14 cellular contexts compared by ENCODE assay signal in genomic region chr2:3594493-3595281, GRCh38. TPM values are rescaled to one million over a fixed set of nuclear protein-coding genes. Genes with fewer than 3 reads are reported as not detected.
DNase-seq lines count a peak whose midpoint lies in the region; ATAC-seq, FAIRE-seq and TF ChIP-seq lines count a peak whose summit lies in the region.
"Had no signal": no experiment of that assay in that cellular context is flagged by ENCODE, and none has a peak within 500 bp of the region (broad histone marks: within the 10 kb centered on the region; RNA-seq: fewer than 3 reads in every experiment).

TSS of gene COLEC11 (plus strand) at chr2:3595112. CDS start at chr2:3604341, 9,229 bp downstream.

- no peaks in the 10 kb centered on the region for H4K20me1 ChIP-seq in fibroblast of lung (ENCODE audit: control insufficient read depth, extremely low read depth, insufficient read depth, low read length)

- ATAC-seq in mucosa of descending colon, result peak; percentile 18
- ATAC-seq: A549 had no signal

- H3K4me1 ChIP-seq in fibroblast of lung (ENCODE audit: control insufficient read depth, extremely low read depth, insufficient read depth, low read length), result no peaks in the 10 kb centered on the region
- no peaks in the 10 kb centered on the region for H3K4me1 ChIP-seq in mucosa of descending colon (ENCODE audit: low read depth)
- H3K4me1 ChIP-seq in uterus, result no peaks in the 10 kb centered on the region
- H3K4me1 ChIP-seq: A549 had no signal

- H3K9me3 Mint-ChIP-seq in activated naive CD4-positive, alpha-beta T cell treated with anti-CD3 and anti-CD28 coated beads for 36 hours, result peaks cover 1% of the 10 kb centered on the region

- no peaks in the 10 kb centered on the region for H3K9me3 ChIP-seq in fibroblast of lung (ENCODE audit: control insufficient read depth, insufficient read depth, low read depth, low read length)
- H3K9me3 ChIP-seq in mucosa of descending colon, result no peaks in the 10 kb centered on the region
- H3K9me3 ChIP-seq in uterus, result no peaks in the 10 kb centered on the region
- H3K9me3 ChIP-seq: A549 had no signal

- TF ChIP-seq CTCF in fibroblast of lung (conservative IDR thresholded peaks at IDR 0.05 in 1 of 2, IDR thresholded peaks at IDR 0.05 in 1 of 2; ENCODE audit: low read depth in 1 of 2, low read length in 2 of 2), result peak in 1 of 2 donors; percentile 27
- TF ChIP-seq CTCF in mucosa of descending colon (IDR thresholded peaks at IDR 0.05), result no peak
- no peak for TF ChIP-seq CTCF in uterus (IDR thresholded peaks at IDR 0.05)

- TF ChIP-seq POLR2A in uterus (IDR thresholded peaks at IDR 0.05), result no peak

- H3K4me1 Mint-ChIP-seq in activated naive CD4-positive, alpha-beta T cell treated with anti-CD3 and anti-CD28 coated beads for 36 hours (ENCODE audit: low read depth), result peaks cover 29% of the 10 kb centered on the region

- H3K79me2 ChIP-seq in fibroblast of lung (ENCODE audit: control insufficient read depth, insufficient read depth, low read length), result no peaks in the 10 kb centered on the region

- H3K27me3 Mint-ChIP-seq in activated naive CD4-positive, alpha-beta T cell treated with anti-CD3 and anti-CD28 coated beads for 36 hours (ENCODE audit: low read depth), result peaks cover 9% of the 10 kb centered on the region

- no peak for DNase-seq in activated naive CD4-positive, alpha-beta T cell treated with anti-CD3 and anti-CD28 coated beads for 36 hours
- DNase-seq in activated naive CD4-positive, alpha-beta T cell (lab: John Stamatoyannopoulos, UW), result no peak
- DNase-seq in fibroblast of lung (ENCODE audit: low read depth in 2 of 2) (peak in 1 of 2 donors; percentile 31), mucosa of descending colon (no peak), uterus (peak in 1 of 2 donors; percentile 37), RCC 7860 (ENCODE audit: low spot score) (no peak)
- DNase-seq in activated CD8-positive, alpha-beta memory T cell treated with anti-CD3 and anti-CD28 coated beads, Interleukin-2, amount 50 U/mL, for 48 hours, result no peak
- DNase-seq in effector CD4-positive, alpha-beta T cell, result no peak
- DNase-seq: activated T-cell treated with anti-CD3 and anti-CD28 coated beads for 4 hours; KG1; stimulated activated CD4-positive, alpha-beta T cell treated with anti-CD3 and anti-CD28 coated beads, Interleukin-2, amount 100 ng/mL, for 48 hours; SW 1271 had no signal

- peaks cover 4% of the 10 kb centered on the region for H3K36me3 Mint-ChIP-seq in activated naive CD4-positive, alpha-beta T cell treated with anti-CD3 and anti-CD28 coated beads for 36 hours (ENCODE audit: low read depth)

- no peak within 1 kb of the TSS for H3K4me3 Mint-ChIP-seq in activated naive CD4-positive, alpha-beta T cell treated with anti-CD3 and anti-CD28 coated beads for 36 hours

- CTCF ChIA-PET in activated naive CD4-positive, alpha-beta T cell treated with anti-CD3 and anti-CD28 coated beads for 36 hours (lab: Charles Lee), result no interaction called here

- H3K4me2 ChIP-seq in fibroblast of lung (ENCODE audit: extremely low read depth, insufficient read depth, low read length), result peak within 1 kb of the TSS; percentile 1
- H3K4me2 ChIP-seq: A549 had no signal

- H3K4me3 ChIP-seq in fibroblast of lung (replicated peaks in 1 of 4; ENCODE audit: control extremely low read depth in 1 of 4, insufficient read depth in 1 of 4, low read depth in 3 of 4, low read length in 4 of 4), result no peak within 1 kb of the TSS
- no peak within 1 kb of the TSS for H3K4me3 ChIP-seq in mucosa of descending colon
- peak within 1 kb of the TSS; percentile 11 to 30 for H3K4me3 ChIP-seq in uterus
- H3K4me3 ChIP-seq: A549 had no signal

- H3K36me3 ChIP-seq in fibroblast of lung (ENCODE audit: control insufficient read depth, insufficient read depth, low read length) (no peaks in the 10 kb centered on the region), mucosa of descending colon (ENCODE audit: low read depth) (no peaks in the 10 kb centered on the region), uterus (no peaks in the 10 kb centered on the region)

- no peaks in the 10 kb centered on the region for H3K27me3 ChIP-seq in fibroblast of lung (ENCODE audit: control insufficient read depth, insufficient read depth, low read length)
- H3K27me3 ChIP-seq in uterus, result no peaks in the 10 kb centered on the region

- H3K27ac Mint-ChIP-seq in activated naive CD4-positive, alpha-beta T cell treated with anti-CD3 and anti-CD28 coated beads for 36 hours, result peak within 1 kb of the TSS; percentile 24

- peak within 1 kb of the TSS; percentile 32 for H2AFZ ChIP-seq in fibroblast of lung (ENCODE audit: low read length)

- no peak within 1 kb of the TSS for H3K9ac ChIP-seq in fibroblast of lung (ENCODE audit: insufficient read depth, low read length)

- no peak for FAIRE-seq in RCC 7860 (lab: Jason Lieb, UNC)
- FAIRE-seq: A549 had no signal

- H3K27ac ChIP-seq in fibroblast of lung (ENCODE audit: insufficient read depth, low read length) (no peak within 1 kb of the TSS), uterus (no peak within 1 kb of the TSS)
- H3K27ac ChIP-seq: A549 had no signal

- intact Hi-C loops in activated naive CD4-positive, alpha-beta T cell treated with anti-CD3 and anti-CD28 coated beads for 36 hours (cut with micrococcal nuclease), result no loop called here
- intact Hi-C loops in mucosa of descending colon (cut with DNase I, micrococcal nuclease), result no loop called here
- intact Hi-C loops in uterus (cut with DNase I; ENCODE audit: low total_unique reads), result no loop called here

RNA-seq across cellular contexts. Expression of gene COLEC11, which starts in this region (rescaled TPM):
- total RNA-seq in activated naive CD4-positive, alpha-beta T cell treated with anti-CD3 and anti-CD28 coated beads for 36 hours, result under 1 TPM in 1 of 2 experiments, not detected in 1; 0.15 TPM
- total RNA-seq in fibroblast of lung, result 0.77 and 0.83 TPM in 2 replicates
- polyA plus RNA-seq in fibroblast of lung, result 0.30 and 0.34 TPM in 2 replicates
- 0.14 and 0.43 TPM in 2 replicates for polyA plus RNA-seq in fibroblast of lung (2012)
- 0.82 TPM in 1 of 2 replicates, not detected in the other for polyA minus RNA-seq in fibroblast of lung (ENCODE audit: low replicate concordance)
- total RNA-seq in mucosa of descending colon, result 1 to 10 TPM in 2 of 3 donors, under 1 TPM in 1; 0.35 to 2.2 (median 1.6) TPM
- under 1 TPM in 2 of 4 donors, not detected in 2; 0.37 to 0.55 TPM for total RNA-seq in uterus
- total RNA-seq: mononuclear cell had no signal

Comparison
In these comparisons a context has a peak if more than half of its experiments do, and no peak if none do; other contexts are left out.
1. H3K4me3 ChIP-seq: peak in uterus (2 of 2); none in fibroblast of lung (0 of 4) and mucosa of descending colon (single experiment).